Comparison of ENCODE assay signal across 8 cellular contexts in the genomic region with DNA sequence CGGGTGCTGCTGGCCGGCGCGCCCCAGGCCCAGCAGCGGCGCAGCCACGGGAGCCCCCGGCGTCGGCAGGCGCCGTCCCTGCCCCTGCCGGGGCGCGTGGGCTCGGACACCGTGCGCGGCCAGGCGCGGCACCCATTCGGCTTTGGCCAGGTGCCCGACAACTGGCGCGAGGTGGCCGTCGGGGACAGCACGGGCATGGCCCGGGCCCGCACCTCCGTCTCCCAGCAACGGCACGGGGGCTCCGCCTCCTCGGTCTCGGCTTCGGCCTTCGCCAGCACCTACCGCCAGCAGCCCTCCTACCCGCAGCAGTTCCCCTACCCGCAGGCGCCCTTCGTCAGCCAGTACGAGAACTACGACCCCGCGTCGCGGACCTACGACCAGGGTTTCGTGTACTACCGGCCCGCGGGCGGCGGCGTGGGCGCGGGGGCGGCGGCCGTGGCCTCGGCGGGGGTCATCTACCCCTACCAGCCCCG. TPM values are rescaled to one million over a fixed set of nuclear protein-coding genes. Genes with fewer than 3 reads are reported as not detected.
DNase-seq lines count a peak whose midpoint lies in the region; ATAC-seq and TF ChIP-seq lines count a peak whose summit lies in the region.

No MANE protein-coding gene starts in this region.

- H3K4me1 ChIP-seq in left ventricle myocardium inferior = peaks cover 94% of the 10 kb centered on the region

- peak overlapping the region; percentile 87 for H3K27ac ChIP-seq in left ventricle myocardium inferior (replicated peaks)

- ATAC-seq in GM19452 (IDR thresholded peaks at IDR 0.05; ENCODE audit: unreplicated experiment) (no peak), GM21737 (IDR thresholded peaks at IDR 0.05; ENCODE audit: unreplicated experiment) (no peak)

- H3K4me3 ChIP-seq in left ventricle myocardium inferior = peak overlapping the region; percentile 77

- peaks cover 36% of the 10 kb centered on the region for H3K27me3 ChIP-seq in left ventricle myocardium inferior (ENCODE audit: low read depth)

- TF ChIP-seq CTCF in left ventricle myocardium inferior (IDR thresholded peaks at IDR 0.05; ENCODE audit: borderline replicate concordance) = no peak

- peak; percentile 74 for DNase-seq in GM03348 (ENCODE audit: low spot score)
- peak; percentile 81 for DNase-seq in NCI-H748 (lab: John Stamatoyannopoulos, UW; ENCODE audit: unreplicated experiment)
- DNase-seq in activated naive CD4-positive, alpha-beta T cell treated with Interleukin-2 at 50 U/mL for 16 hours = peak; percentile 53
- peak; percentile 72 for DNase-seq in left ventricle myocardium inferior
- peak; percentile 74 for DNase-seq in retina
- no peak for DNase-seq in SW 1271 (lab: John Stamatoyannopoulos, UW)

- intact Hi-C loops in left ventricle myocardium inferior (cut with micrococcal nuclease) = no loop called here

- no peaks in the 10 kb centered on the region for H3K36me3 ChIP-seq in left ventricle myocardium inferior

- H3K9me3 ChIP-seq in left ventricle myocardium inferior (replicated peaks) = no peaks in the 10 kb centered on the region

RNA-seq across cellular contexts. Expression of a gene that starts 0.8 kb away (rescaled TPM):
- 31.9 TPM for total RNA-seq in left ventricle myocardium inferior

RNA-seq across cellular contexts. Expression of a gene that starts 53.7 kb away (rescaled TPM):
- total RNA-seq in left ventricle myocardium inferior = not detected

Comparison
In these comparisons a context has a peak if more than half of its experiments do, and no peak if none do; other contexts are left out.
1. DNase-seq: peak in GM03348 (single experiment), NCI-H748 (single experiment), activated naive CD4-positive, alpha-beta T cell treated with Interleukin-2 at 50 U/mL for 16 hours (single experiment), left ventricle myocardium inferior (single experiment) and retina (single experiment); none in SW 1271 (0 of 2).